In the genomic region with DNA sequence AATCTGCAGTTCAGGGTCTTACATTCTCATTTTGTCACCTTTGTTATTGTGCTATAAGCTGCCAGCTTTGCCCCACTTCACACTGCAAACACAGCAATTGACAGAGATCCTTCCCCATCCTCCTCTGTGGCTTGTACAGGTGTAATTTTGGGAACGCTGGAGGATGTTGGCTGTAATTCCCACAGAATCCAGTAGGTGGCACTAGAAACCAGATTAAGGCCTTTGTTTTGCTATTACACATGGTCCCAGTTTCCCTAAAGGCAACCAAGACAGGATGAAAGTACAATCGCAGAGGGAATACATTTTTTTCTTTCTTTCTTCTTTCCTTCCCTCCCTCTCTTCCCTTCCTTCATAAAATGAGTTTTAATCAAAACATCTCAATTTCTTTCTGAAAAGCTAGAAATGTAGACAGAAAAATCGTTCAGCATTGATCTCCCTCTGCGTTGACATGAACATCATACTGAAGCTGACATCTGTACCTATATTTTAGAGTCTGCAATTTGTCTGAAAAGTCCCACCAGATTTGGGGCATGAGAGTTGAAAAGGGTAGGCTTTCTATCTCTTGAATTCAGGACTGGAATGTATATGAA, we compare ENCODE assay signal across 8 cellular contexts. TPM values are rescaled to one million over a fixed set of nuclear protein-coding genes. Genes with fewer than 3 reads are reported as not detected.
DNase-seq lines count a peak whose midpoint lies in the region; ATAC-seq and TF ChIP-seq lines count a peak whose summit lies in the region.

No MANE protein-coding gene starts in this region.

- no peaks in the 10 kb centered on the region for H3K36me3 Mint-ChIP-seq in mesothelial cell of epicardium

- no peak overlapping the region for H3K4me3 Mint-ChIP-seq in mesothelial cell of epicardium

- H3K9me2 ChIP-seq in MM.1S (replicated peaks; ENCODE audit: insufficient read depth, low read length): no peaks in the 10 kb centered on the region

- H3K9ac ChIP-seq in MM.1S (ENCODE audit: low read length): no peak overlapping the region

- H3K79me2 ChIP-seq in MM.1S (ENCODE audit: low read length): no peaks in the 10 kb centered on the region

- no peak overlapping the region for H3K4me3 ChIP-seq in MM.1S (ENCODE audit: low read length)
- no peak overlapping the region for H3K4me3 ChIP-seq in uterus

- H4K20me1 ChIP-seq in MM.1S (ENCODE audit: insufficient read depth, low read length): no peaks in the 10 kb centered on the region

- H3F3A ChIP-seq in MM.1S (ENCODE audit: insufficient read depth, low read length): no peaks in the 10 kb centered on the region

- intact Hi-C loops in uterus (cut with DNase I; ENCODE audit: low total_unique reads): no loop called here

- TF ChIP-seq CTCF in MM.1S (IDR thresholded peaks at IDR 0.05; ENCODE audit: low read length): peak; percentile 92
- TF ChIP-seq CTCF in mesothelial cell of epicardium (IDR thresholded peaks at IDR 0.05; ENCODE audit: unreplicated experiment): peak; percentile 91
- TF ChIP-seq CTCF in uterus (IDR thresholded peaks at IDR 0.05): peak; percentile 64 to 80 (median 75)

- H3K9me3 ChIP-seq in MM.1S (replicated peaks; ENCODE audit: insufficient read depth, low read length) (no peaks in the 10 kb centered on the region), uterus (no peaks in the 10 kb centered on the region)

- H3K36me3 ChIP-seq in MM.1S (replicated peaks; ENCODE audit: insufficient read depth, low read length) (no peaks in the 10 kb centered on the region), uterus (no peaks in the 10 kb centered on the region)

- H3K4me2 ChIP-seq in MM.1S (ENCODE audit: low read depth, low read length): no peak overlapping the region

- H3K4me1 Mint-ChIP-seq in mesothelial cell of epicardium: no peaks in the 10 kb centered on the region

- H3K27me3 Mint-ChIP-seq in mesothelial cell of epicardium (ENCODE audit: low read depth): peaks cover 49% of the 10 kb centered on the region

- no peaks in the 10 kb centered on the region for H3K9me3 Mint-ChIP-seq in mesothelial cell of epicardium

- no peak overlapping the region for H3K27ac ChIP-seq in MM.1S (ENCODE audit: low read length)
- H3K27ac ChIP-seq in uterus: no peak overlapping the region

- H2AFZ ChIP-seq in MM.1S (ENCODE audit: low read length): no peak overlapping the region

- TF ChIP-seq POLR2A in uterus (IDR thresholded peaks at IDR 0.05): no peak

- peak; percentile 16 for DNase-seq in activated naive CD4-positive, alpha-beta T cell treated with Interleukin-2 at 50 U/mL for 16 hours
- no peak for DNase-seq in activated naive CD4-positive, alpha-beta T cell treated with anti-CD3 and anti-CD28 coated beads, Interleukin-2, amount 50 U/mL, for 16 hours
- peak; percentile 48 for DNase-seq in MM.1S
- peak; percentile 5 for DNase-seq in T-helper 9 cell
- peak; percentile 11 for DNase-seq in effector CD4-positive, alpha-beta T cell
- peak in 1 of 2 experiments; percentile 65 for DNase-seq in mesothelial cell of epicardium (ENCODE audit: low spot score in 2 of 2, unreplicated experiment in 2 of 2)
- no peak for DNase-seq in uterus

- no peak overlapping the region for H3K27ac Mint-ChIP-seq in mesothelial cell of epicardium

- H3K4me1 ChIP-seq in MM.1S (ENCODE audit: low read length) (no peaks in the 10 kb centered on the region), uterus (no peaks in the 10 kb centered on the region)

- ATAC-seq in GM21619 (IDR thresholded peaks at IDR 0.05; ENCODE audit: unreplicated experiment): peak; percentile 86

- H3K27me3 ChIP-seq in MM.1S (replicated peaks; ENCODE audit: insufficient read depth, low read length): no peaks in the 10 kb centered on the region
- H3K27me3 ChIP-seq in uterus: no peaks in the 10 kb centered on the region

RNA-seq across cellular contexts. Expression of a gene that starts 21.3 kb away (rescaled TPM):
- 1.7 to 2.8 TPM (median 2.6 TPM) in 3 replicates for total RNA-seq in mesothelial cell of epicardium
- total RNA-seq in uterus: 10 to 100 TPM in 1 of 4 donors, under 1 TPM in 1, not detected in 2; 0.34 to 25.1 TPM

RNA-seq across cellular contexts. Expression of a gene that starts 48.7 kb away (rescaled TPM):
- total RNA-seq in mesothelial cell of epicardium (not detected in 3 replicates), uterus (not detected)

Comparison
In these comparisons a context has a peak if more than half of its experiments do, and no peak if none do; other contexts are left out.
1. DNase-seq: peak in activated naive CD4-positive, alpha-beta T cell treated with Interleukin-2 at 50 U/mL for 16 hours (single experiment), MM.1S (single experiment), T-helper 9 cell (single experiment) and effector CD4-positive, alpha-beta T cell (single experiment); none in activated naive CD4-positive, alpha-beta T cell treated with anti-CD3 and anti-CD28 coated beads, Interleukin-2, amount 50 U/mL, for 16 hours (single experiment) and uterus (0 of 2).
2. Peak in every context shown above with its lines, with median percentiles within 50 percentile points of each other: CTCF ChIP-seq.